In the genomic region with DNA sequence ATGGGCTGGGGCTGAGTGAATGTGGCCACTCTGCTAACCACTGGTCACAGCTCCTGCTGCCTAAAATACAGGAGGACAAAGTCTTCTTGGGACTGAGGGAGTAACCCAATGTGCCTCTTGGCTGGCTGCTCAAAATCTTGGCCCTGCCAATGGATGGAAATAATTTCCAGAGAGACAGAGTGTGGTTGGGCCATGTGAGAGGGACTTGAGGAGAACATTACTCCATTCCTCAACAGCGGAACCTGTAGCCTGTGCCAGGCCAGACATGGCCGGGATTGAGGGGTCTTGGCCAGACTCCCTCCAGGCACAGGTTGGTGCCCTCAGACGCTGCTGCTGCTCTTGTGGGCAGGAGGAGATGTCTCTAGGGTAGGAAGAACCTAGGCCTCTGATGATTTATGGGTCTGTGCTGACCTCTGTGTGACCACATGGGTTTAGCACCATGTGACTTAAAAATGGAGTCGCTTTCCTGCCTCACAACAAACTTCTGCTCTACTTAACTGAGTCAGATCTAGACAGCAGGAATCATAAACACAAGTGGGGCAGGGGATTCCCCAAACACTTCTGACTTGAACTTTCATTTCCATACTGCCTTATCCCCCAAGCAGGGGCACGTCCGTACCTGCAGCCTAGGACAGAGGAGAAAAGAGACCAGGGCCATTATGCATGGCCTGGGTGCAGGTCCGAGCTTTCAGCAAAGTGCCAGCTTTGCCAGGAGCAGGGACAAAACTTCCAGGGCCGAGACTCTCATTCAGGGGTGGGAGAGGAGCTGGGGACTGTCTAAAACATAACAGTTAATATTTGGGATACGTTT, we compare ENCODE assay signal across 8 cellular contexts.
DNase-seq lines count a peak whose midpoint lies in the region; ATAC-seq and TF ChIP-seq lines count a peak whose summit lies in the region.

No MANE protein-coding gene starts in this region.

- DNase-seq in activated CD4-positive, alpha-beta T cell treated with anti-CD3 and anti-CD28 coated beads, Interleukin-2, amount 50 U/mL, for 4 hours: peak; percentile 20 to 29
- DNase-seq in Right ventricle myocardium superior: no peak
- DNase-seq in ACHN: no peak
- DNase-seq in NCI-H2029 treated with DMSO at 0.1 percent for 48 hours (lab: John Stamatoyannopoulos, UW): no peak

- H3K9me3 Mint-ChIP-seq in stimulated activated naive CD8-positive, alpha-beta T cell treated with anti-CD3 and anti-CD28 coated beads, Interleukin-15, Interleukin-2, amounts not matched to agents 100 ng/mL and 50 ng/mL, for 24 hours: no peaks in the 10 kb centered on the region

- peaks cover 98% of the 10 kb centered on the region for H3K4me1 Mint-ChIP-seq in stimulated activated naive CD8-positive, alpha-beta T cell treated with anti-CD3 and anti-CD28 coated beads, Interleukin-15, Interleukin-2, amounts not matched to agents 100 ng/mL and 50 ng/mL, for 24 hours (ENCODE audit: low read depth)

- H3K4me3 Mint-ChIP-seq in stimulated activated naive CD8-positive, alpha-beta T cell treated with anti-CD3 and anti-CD28 coated beads, Interleukin-15, Interleukin-2, amounts not matched to agents 100 ng/mL and 50 ng/mL, for 24 hours: peak overlapping the region; percentile 69

- in situ Hi-C loops in ACHN (cut with HindIII; ENCODE audit: low pct_ligation_motif_present, low pct_unique_long_range_greater_than_20kb, low sequenced_read_pairs): no loop called here

- peak overlapping the region; percentile 93 for H3K27ac Mint-ChIP-seq in stimulated activated naive CD8-positive, alpha-beta T cell treated with anti-CD3 and anti-CD28 coated beads, Interleukin-15, Interleukin-2, amounts not matched to agents 100 ng/mL and 50 ng/mL, for 24 hours

- ATAC-seq in GM18517 (IDR thresholded peaks at IDR 0.05; ENCODE audit: unreplicated experiment): peak; percentile 92
- peak; percentile 86 for ATAC-seq in HG02798 (IDR thresholded peaks at IDR 0.05; ENCODE audit: poor library complexity, unreplicated experiment)
- ATAC-seq in Right ventricle myocardium superior (ENCODE audit: poor library complexity): peak; percentile 30
- ATAC-seq in SK-N-SH treated with all-trans-retinoic acid at 6 μM for 48 hours: no peak

- H3K27me3 Mint-ChIP-seq in stimulated activated naive CD8-positive, alpha-beta T cell treated with anti-CD3 and anti-CD28 coated beads, Interleukin-15, Interleukin-2, amounts not matched to agents 100 ng/mL and 50 ng/mL, for 24 hours: no peaks in the 10 kb centered on the region

- H3K36me3 Mint-ChIP-seq in stimulated activated naive CD8-positive, alpha-beta T cell treated with anti-CD3 and anti-CD28 coated beads, Interleukin-15, Interleukin-2, amounts not matched to agents 100 ng/mL and 50 ng/mL, for 24 hours (ENCODE audit: low read depth): peaks cover 5% of the 10 kb centered on the region

- intact Hi-C loops in Right ventricle myocardium superior (cut with DNase I): no loop called here

TF ChIP-seq in SK-N-SH treated with all-trans-retinoic acid at 6 μM for 48 hours, 23 proteins besides CTCF, POLR2A, EP300 and RAD21:
- TF ChIP-seq ARNTL (CRISPR knock-in tag; IDR thresholded peaks at IDR 0.05; ENCODE audit: borderline replicate concordance, low read depth): no peak
- TF ChIP-seq ZC3H10 (CRISPR knock-in tag; IDR thresholded peaks at IDR 0.05): no peak
- TF ChIP-seq ZFP3 (CRISPR knock-in tag; IDR thresholded peaks at IDR 0.05): no peak
- no peak for TF ChIP-seq TCF4 (CRISPR knock-in tag; IDR thresholded peaks at IDR 0.05; ENCODE audit: borderline replicate concordance)
- TF ChIP-seq, protein P1, sequence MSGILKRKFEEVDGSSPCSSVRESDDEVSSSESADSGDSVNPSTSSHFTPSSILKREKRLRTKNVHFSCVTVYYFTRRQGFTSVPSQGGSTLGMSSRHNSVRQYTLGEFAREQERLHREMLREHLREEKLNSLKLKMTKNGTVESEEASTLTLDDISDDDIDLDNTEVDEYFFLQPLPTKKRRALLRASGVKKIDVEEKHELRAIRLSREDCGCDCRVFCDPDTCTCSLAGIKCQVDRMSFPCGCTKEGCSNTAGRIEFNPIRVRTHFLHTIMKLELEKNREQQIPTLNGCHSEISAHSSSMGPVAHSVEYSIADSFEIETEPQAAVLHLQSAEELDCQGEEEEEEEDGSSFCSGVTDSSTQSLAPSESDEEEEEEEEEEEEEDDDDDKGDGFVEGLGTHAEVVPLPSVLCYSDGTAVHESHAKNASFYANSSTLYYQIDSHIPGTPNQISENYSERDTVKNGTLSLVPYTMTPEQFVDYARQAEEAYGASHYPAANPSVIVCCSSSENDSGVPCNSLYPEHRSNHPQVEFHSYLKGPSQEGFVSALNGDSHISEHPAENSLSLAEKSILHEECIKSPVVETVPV (CRISPR knock-in tag; IDR thresholded peaks at IDR 0.05): no peak
- TF ChIP-seq ZFP30 (CRISPR knock-in tag; IDR thresholded peaks at IDR 0.05): no peak
- TF ChIP-seq ESRRG (CRISPR knock-in tag; IDR thresholded peaks at IDR 0.05): no peak
- no peak for TF ChIP-seq SNAI2 (CRISPR knock-in tag; IDR thresholded peaks at IDR 0.05)
- TF ChIP-seq, protein P2, sequence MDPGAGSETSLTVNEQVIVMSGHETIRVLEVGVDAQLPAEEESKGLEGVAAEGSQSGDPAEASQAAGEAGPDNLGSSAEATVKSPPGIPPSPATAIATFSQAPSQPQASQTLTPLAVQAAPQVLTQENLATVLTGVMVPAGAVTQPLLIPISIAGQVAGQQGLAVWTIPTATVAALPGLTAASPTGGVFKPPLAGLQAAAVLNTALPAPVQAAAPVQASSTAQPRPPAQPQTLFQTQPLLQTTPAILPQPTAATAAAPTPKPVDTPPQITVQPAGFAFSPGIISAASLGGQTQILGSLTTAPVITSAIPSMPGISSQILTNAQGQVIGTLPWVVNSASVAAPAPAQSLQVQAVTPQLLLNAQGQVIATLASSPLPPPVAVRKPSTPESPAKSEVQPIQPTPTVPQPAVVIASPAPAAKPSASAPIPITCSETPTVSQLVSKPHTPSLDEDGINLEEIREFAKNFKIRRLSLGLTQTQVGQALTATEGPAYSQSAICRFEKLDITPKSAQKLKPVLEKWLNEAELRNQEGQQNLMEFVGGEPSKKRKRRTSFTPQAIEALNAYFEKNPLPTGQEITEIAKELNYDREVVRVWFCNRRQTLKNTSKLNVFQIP (CRISPR knock-in tag; IDR thresholded peaks at IDR 0.05; ENCODE audit: borderline replicate concordance, low read depth): no peak
- TF ChIP-seq RARB (CRISPR knock-in tag; IDR thresholded peaks at IDR 0.05): no peak
- no peak for TF ChIP-seq GLIS3 (CRISPR knock-in tag; IDR thresholded peaks at IDR 0.05)
- no peak for TF ChIP-seq ZNF8 (CRISPR knock-in tag; IDR thresholded peaks at IDR 0.05)

Comparison
In these comparisons a context has a peak if more than half of its experiments do, and no peak if none do; other contexts are left out.
1. DNase-seq: peak in activated CD4-positive, alpha-beta T cell treated with anti-CD3 and anti-CD28 coated beads, Interleukin-2, amount 50 U/mL, for 4 hours (2 of 2); none in Right ventricle myocardium superior (single experiment), ACHN (single experiment) and NCI-H2029 treated with DMSO at 0.1 percent for 48 hours (single experiment).